ENCODE assay signal across 22 cellular contexts in genomic region chr16:23374721-23375120, GRCh38.
DNase-seq lines count a peak whose midpoint lies in the region; ATAC-seq, FAIRE-seq and TF ChIP-seq lines count a peak whose summit lies in the region.
"Had no signal": no experiment of that assay in that cellular context is flagged by ENCODE, and none has a peak within 500 bp of the region (broad histone marks: within the 10 kb centered on the region; RNA-seq: fewer than 3 reads in every experiment).

No MANE protein-coding gene starts in this region.

- H2AFZ ChIP-seq in PC-9: no peak overlapping the region

- no peaks in the 10 kb centered on the region for H3K9me2 ChIP-seq in PC-9 (ENCODE audit: insufficient read depth)

- H4K20me1 ChIP-seq in PC-9 (ENCODE audit: insufficient read depth): no peaks in the 10 kb centered on the region

- peak overlapping the region; percentile 74 for H3K4me2 ChIP-seq in PC-9

- no TSS peak for BruUV-seq in PC-9 (replicated peaks; lab: Mats Ljungman, UMichigan)

- H3K9me3 ChIP-seq in PC-9 (ENCODE audit: insufficient read depth, low read depth) (no peaks in the 10 kb centered on the region), thyroid gland (no peaks in the 10 kb centered on the region), MG63 (no peaks in the 10 kb centered on the region), kidney (ENCODE audit: control insufficient read depth in 1 of 2, low read length in 2 of 2) (no peaks in the 10 kb centered on the region)
- H3K9me3 ChIP-seq: esophagus muscularis mucosa had no signal

- no peaks in the 10 kb centered on the region for H3K36me3 ChIP-seq in PC-9 (ENCODE audit: low read depth)
- no peaks in the 10 kb centered on the region for H3K36me3 ChIP-seq in thyroid gland
- no peaks in the 10 kb centered on the region for H3K36me3 ChIP-seq in MG63
- no peaks in the 10 kb centered on the region for H3K36me3 ChIP-seq in kidney (ENCODE audit: control insufficient read depth in 1 of 2, insufficient read depth in 2 of 2, low read length in 2 of 2)
- H3K36me3 ChIP-seq: esophagus muscularis mucosa had no signal

- H3K27ac ChIP-seq in PC-9: peak overlapping the region; percentile 55
- no peak overlapping the region for H3K27ac ChIP-seq in thyroid gland
- H3K27ac ChIP-seq in kidney (ENCODE audit: low read depth in 2 of 2, low read length in 2 of 2): no peak overlapping the region
- H3K27ac ChIP-seq: esophagus muscularis mucosa had no signal

- no peak for TF ChIP-seq CTCF in PC-9 (conservative IDR thresholded peaks at IDR 0.05)
- TF ChIP-seq CTCF in thyroid gland (IDR thresholded peaks at IDR 0.05): no peak
- no peak for TF ChIP-seq CTCF in kidney (IDR thresholded peaks at IDR 0.05; ENCODE audit: borderline replicate concordance, extremely low read depth, insufficient read depth)

- no peaks in the 10 kb centered on the region for H3K79me2 ChIP-seq in PC-9 (ENCODE audit: low read depth)

- POLR2A ChIA-PET in PC-9 (lab: Charles Lee; ENCODE audit: unreplicated experiment): interaction anchor here (0.6 kb wide), 1 partner anchor 194 kb away, joined by 6 read pairs; no protein-coding TSS in a partner anchor

- peaks cover 15% of the 10 kb centered on the region for H3F3A ChIP-seq in PC-9 (ENCODE audit: insufficient read depth, low read depth)

- DNase-seq in NCI-H526 (lab: John Stamatoyannopoulos, UW) (peak; percentile 6 to 17), NCI-H526 treated with DMSO at 0.1 percent for 48 hours (lab: John Stamatoyannopoulos, UW) (no peak), PC-9 (peak; percentile 74 to 88), left colon (peak; percentile 66 to 74), thyroid gland (peak; percentile 57 to 64), MG63 (no peak), kidney (no peak), cerebellum (ENCODE audit: low spot score) (no peak)
- DNase-seq: activated CD4-positive, alpha-beta memory T cell treated with anti-CD3 and anti-CD28 coated beads, Interleukin-2, amount 10 ng/mL, durations not matched to agents 7 days and 5 days; activated gamma-delta T cell; activated naive CD8-positive, alpha-beta T cell treated with anti-CD3 and anti-CD28 coated beads, Interleukin-2, amount 50 U/mL, for 24 hours; AML-193; DND-41; effector memory CD8-positive, alpha-beta T cell; KBM-7; natural killer cell; NCI-H1694 treated with DMSO at 0.1 percent for 48 hours; NCI-H226; stimulated activated CD4-positive, alpha-beta T cell treated with anti-CD3 and anti-CD28 coated beads, Interleukin-4, amount 100 ng/mL, for 4 hours had no signal

- peaks cover 17% of the 10 kb centered on the region for H3K4me1 ChIP-seq in PC-9 (replicated peaks; ENCODE audit: insufficient read depth)
- H3K4me1 ChIP-seq in thyroid gland: no peaks in the 10 kb centered on the region
- no peaks in the 10 kb centered on the region for H3K4me1 ChIP-seq in kidney (ENCODE audit: control insufficient read depth in 1 of 2, insufficient read depth in 1 of 2, low read depth in 1 of 2, low read length in 2 of 2)
- H3K4me1 ChIP-seq: esophagus muscularis mucosa had no signal

- no peak for TF ChIP-seq POLR2A in thyroid gland (IDR thresholded peaks at IDR 0.05)

- H3K4me3 ChIP-seq in PC-9: no peak overlapping the region
- H3K4me3 ChIP-seq in thyroid gland (replicated peaks in 1 of 3): no peak overlapping the region
- H3K4me3 ChIP-seq in MG63: no peak overlapping the region
- H3K4me3 ChIP-seq in kidney (ENCODE audit: low read length in 2 of 2): no peak overlapping the region
- H3K4me3 ChIP-seq: esophagus muscularis mucosa had no signal

- FAIRE-seq in kidney (lab: Jason Lieb, UNC): no peak
- FAIRE-seq: GM12892 had no signal

- H3K9ac ChIP-seq in kidney (ENCODE audit: low read length in 2 of 2): no peak overlapping the region

- 64 to 73% methylated on average over 8 to 10 of the region's 10 CpGs for WGBS in thyroid gland, 2 donors

- ATAC-seq in left colon: peak; percentile 92
- ATAC-seq: activated CD4-positive, CD25-positive, alpha-beta regulatory T cell treated with anti-CD3 and anti-CD28 coated beads, Interleukin-2, amount 50 U/mL, for 24 hours; activated naive CD8-positive, alpha-beta T cell treated with anti-CD3 and anti-CD28 coated beads, Interleukin-2, amount 50 U/mL, for 24 hours; effector memory CD8-positive, alpha-beta T cell; natural killer cell had no signal

- H3K27me3 ChIP-seq in PC-9 (ENCODE audit: insufficient read depth, low read depth): no peaks in the 10 kb centered on the region
- no peaks in the 10 kb centered on the region for H3K27me3 ChIP-seq in thyroid gland
- H3K27me3 ChIP-seq in MG63: no peaks in the 10 kb centered on the region; the same call in 1 of the 2 replicates

- intact Hi-C loops in PC-9 (cut with micrococcal nuclease; ENCODE audit: unreplicated experiment) (no loop called here), left colon (cut with DNase I, micrococcal nuclease) (no loop called here), thyroid gland (cut with DNase I) (no loop called here), kidney (cut with DNase I) (no loop called here)

- CTCF ChIA-PET in PC-9 (lab: Charles Lee): no interaction called here

Comparison
In these comparisons a context has a peak if more than half of its experiments do, and no peak if none do; other contexts are left out.
1. DNase-seq: peak in NCI-H526 (2 of 2), PC-9 (2 of 2), left colon (2 of 2) and thyroid gland (2 of 2); none in NCI-H526 treated with DMSO at 0.1 percent for 48 hours (single experiment), MG63 (single experiment), kidney (single experiment) and cerebellum (single experiment).